Comparison of ENCODE assay signal across 8 cellular contexts in the genomic region with DNA sequence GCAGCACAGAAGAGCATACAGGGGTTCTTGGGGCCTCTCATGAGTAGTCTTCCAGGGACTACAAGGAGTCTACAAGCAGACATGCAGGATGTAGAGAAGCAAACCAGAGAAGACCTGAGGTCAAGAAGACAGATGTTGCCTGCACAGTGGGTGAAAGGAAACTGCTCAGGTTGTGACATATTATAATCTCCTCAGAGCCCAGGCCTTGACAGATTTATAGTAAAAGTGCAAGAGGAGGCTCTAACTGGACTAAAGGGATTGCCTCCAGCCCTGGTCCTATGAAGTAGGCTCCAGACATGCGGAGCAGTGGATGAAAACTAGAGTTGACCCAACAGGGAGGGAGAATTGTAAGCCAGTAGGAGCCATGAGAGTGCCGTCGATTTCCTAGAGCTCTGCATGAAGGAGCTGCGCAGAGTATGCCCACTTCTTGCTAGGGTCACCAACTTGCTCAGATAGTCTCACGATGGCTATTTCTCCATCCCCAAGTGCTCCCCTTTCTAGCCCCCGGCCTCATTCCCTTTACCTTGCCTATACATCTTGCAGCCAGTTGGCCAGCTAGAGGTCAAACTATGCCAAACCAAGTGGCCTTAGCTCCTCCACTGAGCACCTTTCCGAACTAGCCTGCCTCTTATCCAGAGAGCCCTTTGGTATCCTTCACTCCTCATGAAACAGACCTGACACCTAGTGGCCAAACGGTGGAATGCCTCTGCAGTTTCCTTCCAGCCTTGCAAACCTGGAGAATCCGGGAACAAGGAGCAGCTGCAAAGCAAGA. TPM values are rescaled to one million over a fixed set of nuclear protein-coding genes. Genes with fewer than 3 reads are reported as not detected.
A peak's percentile ranks its signal among the peaks of the same experiment; 100 is the strongest.
DNase-seq lines count a peak whose midpoint lies in the region; ATAC-seq and TF ChIP-seq lines count a peak whose summit lies in the region.

No MANE protein-coding gene starts in this region.

- H3K4me3 ChIP-seq in HEK293 (ENCODE audit: low read depth, low read length) (no peak overlapping the region), lower leg skin (ENCODE audit: low read depth, poor library complexity, severe bottlenecking) (no peak overlapping the region)

- TF ChIP-seq CTCF in C4-2B (conservative IDR thresholded peaks at IDR 0.05) = peak; percentile 98
- TF ChIP-seq CTCF in HEK293 (tag by site-specific recombination; IDR thresholded peaks at IDR 0.05) = peak; percentile 92
- TF ChIP-seq CTCF in lower leg skin (IDR thresholded peaks at IDR 0.05) = peak in 1 of 3 donors; percentile 91

- H3K27ac ChIP-seq in C4-2B (no peak overlapping the region), HEK293 (ENCODE audit: extremely low read depth, low read depth, low read length) (no peak overlapping the region)

- H3K4me3 Mint-ChIP-seq in activated CD4-positive, alpha-beta T cell treated with anti-CD3 and anti-CD28 coated beads, Interleukin-2, amount 10 ng/mL, durations not matched to agents 7 days and 5 days = no peak overlapping the region

- peaks cover 22% of the 10 kb centered on the region for H3K4me1 Mint-ChIP-seq in activated CD4-positive, alpha-beta T cell treated with anti-CD3 and anti-CD28 coated beads, Interleukin-2, amount 10 ng/mL, durations not matched to agents 7 days and 5 days

- H3K27me3 Mint-ChIP-seq in activated CD4-positive, alpha-beta T cell treated with anti-CD3 and anti-CD28 coated beads, Interleukin-2, amount 10 ng/mL, durations not matched to agents 7 days and 5 days = peaks cover 2% of the 10 kb centered on the region

- no peaks in the 10 kb centered on the region for H3K36me3 Mint-ChIP-seq in activated CD4-positive, alpha-beta T cell treated with anti-CD3 and anti-CD28 coated beads, Interleukin-2, amount 10 ng/mL, durations not matched to agents 7 days and 5 days (ENCODE audit: low read depth)

- H3K9me3 ChIP-seq in HEK293 (ENCODE audit: control insufficient read depth, insufficient read depth, low read depth, low read length) = no peaks in the 10 kb centered on the region

- ATAC-seq in GM21717 (IDR thresholded peaks at IDR 0.05; ENCODE audit: unreplicated experiment) = no peak

- CTCF ChIA-PET in HEK293 (lab: Yijun Ruan, JAX) = interaction anchor here (0.5 to 18.0 kb wide), 59 partner anchors 8 to 771 kb away, joined by 3 to 593 read pairs (median 5); no protein-coding TSS in a partner anchor
- CTCF ChIA-PET in activated CD4-positive, alpha-beta T cell treated with anti-CD3 and anti-CD28 coated beads, Interleukin-2, amount 10 ng/mL, durations not matched to agents 7 days and 5 days (lab: Charles Lee) = interaction anchor here (0.7 to 2.4 kb wide), 9 partner anchors 8 to 232 kb away, joined by 3 to 11 read pairs (median 4); no protein-coding TSS in a partner anchor

- DNase-seq in NCI-H524 treated with DMSO at 0.1 percent for 48 hours (lab: John Stamatoyannopoulos, UW) (peak; percentile 12), dermis microvascular lymphatic vessel endothelial cell (ENCODE audit: low read depth in 2 of 2) (peak; percentile 62 to 90), lower leg skin (ENCODE audit: low spot score in 2 of 2) (peak; percentile 86 to 94)
- DNase-seq in activated CD4-positive, alpha-beta T cell treated with anti-CD3 and anti-CD28 coated beads, Interleukin-2, amount 10 ng/mL, durations not matched to agents 7 days and 5 days = peak; percentile 62
- peak in 2 of 3 donors; percentile 14 to 16 for DNase-seq in stimulated activated CD4-positive, alpha-beta T cell treated with anti-CD3 and anti-CD28 coated beads, TNF-alpha, amount 100 ng/mL, for 1 hour (ENCODE audit: low read depth in 3 of 3, low spot score in 1 of 3)

- no peaks in the 10 kb centered on the region for H3K4me1 ChIP-seq in HEK293 (ENCODE audit: control insufficient read depth, insufficient read depth, low read length)

- H3K9me3 Mint-ChIP-seq in activated CD4-positive, alpha-beta T cell treated with anti-CD3 and anti-CD28 coated beads, Interleukin-2, amount 10 ng/mL, durations not matched to agents 7 days and 5 days = no peaks in the 10 kb centered on the region

- POLR2A ChIA-PET in HEK293 (lab: Yijun Ruan, JAX) = interaction anchor here (1.2 kb wide), 1 partner anchor 83 kb away, joined by 3 read pairs; no protein-coding TSS in a partner anchor
- POLR2A ChIA-PET in activated CD4-positive, alpha-beta T cell treated with anti-CD3 and anti-CD28 coated beads, Interleukin-2, amount 10 ng/mL, durations not matched to agents 7 days and 5 days (lab: Charles Lee) = no interaction called here

- H3K36me3 ChIP-seq in HEK293 (ENCODE audit: control insufficient read depth in 2 of 2, insufficient read depth in 1 of 2, low read length in 2 of 2) = peaks cover 0 to 52% of the 10 kb centered on the region in 2 experiments; a peak in 1 of 3 replicates

- WGBS in lower leg skin, 2 donors = 51 to 56% methylated on average over 9 of the region's 9 CpGs

- H3K27ac Mint-ChIP-seq in activated CD4-positive, alpha-beta T cell treated with anti-CD3 and anti-CD28 coated beads, Interleukin-2, amount 10 ng/mL, durations not matched to agents 7 days and 5 days = no peak overlapping the region

- intact Hi-C loops in lower leg skin (cut with DNase I; ENCODE audit: low total_unique reads) = loop anchor here (2.0 to 10.0 kb wide), 2 partner anchors 82 to 238 kb away; no protein-coding TSS in a partner anchor

- no peak for TF ChIP-seq POLR2A in lower leg skin (IDR thresholded peaks at IDR 0.05)

TF ChIP-seq in HEK293, 187 proteins besides CTCF, POLR2A, EP300 and RAD21 (continues in another document):
- TF ChIP-seq, protein P1, sequence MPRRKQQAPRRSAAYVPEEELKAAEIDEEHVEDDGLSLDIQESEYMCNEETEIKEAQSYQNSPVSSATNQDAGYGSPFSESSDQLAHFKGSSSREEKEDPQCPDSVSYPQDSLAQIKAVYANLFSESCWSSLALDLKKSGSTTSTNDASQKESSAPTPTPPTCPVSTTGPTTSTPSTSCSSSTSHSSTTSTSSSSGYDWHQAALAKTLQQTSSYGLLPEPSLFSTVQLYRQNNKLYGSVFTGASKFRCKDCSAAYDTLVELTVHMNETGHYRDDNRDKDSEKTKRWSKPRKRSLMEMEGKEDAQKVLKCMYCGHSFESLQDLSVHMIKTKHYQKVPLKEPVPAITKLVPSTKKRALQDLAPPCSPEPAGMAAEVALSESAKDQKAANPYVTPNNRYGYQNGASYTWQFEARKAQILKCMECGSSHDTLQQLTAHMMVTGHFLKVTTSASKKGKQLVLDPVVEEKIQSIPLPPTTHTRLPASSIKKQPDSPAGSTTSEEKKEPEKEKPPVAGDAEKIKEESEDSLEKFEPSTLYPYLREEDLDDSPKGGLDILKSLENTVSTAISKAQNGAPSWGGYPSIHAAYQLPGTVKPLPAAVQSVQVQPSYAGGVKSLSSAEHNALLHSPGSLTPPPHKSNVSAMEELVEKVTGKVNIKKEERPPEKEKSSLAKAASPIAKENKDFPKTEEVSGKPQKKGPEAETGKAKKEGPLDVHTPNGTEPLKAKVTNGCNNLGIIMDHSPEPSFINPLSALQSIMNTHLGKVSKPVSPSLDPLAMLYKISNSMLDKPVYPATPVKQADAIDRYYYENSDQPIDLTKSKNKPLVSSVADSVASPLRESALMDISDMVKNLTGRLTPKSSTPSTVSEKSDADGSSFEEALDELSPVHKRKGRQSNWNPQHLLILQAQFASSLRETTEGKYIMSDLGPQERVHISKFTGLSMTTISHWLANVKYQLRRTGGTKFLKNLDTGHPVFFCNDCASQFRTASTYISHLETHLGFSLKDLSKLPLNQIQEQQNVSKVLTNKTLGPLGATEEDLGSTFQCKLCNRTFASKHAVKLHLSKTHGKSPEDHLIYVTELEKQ (tag by site-specific recombination; IDR thresholded peaks at IDR 0.05; ENCODE audit: borderline replicate concordance) = no peak
- no peak for TF ChIP-seq ZNF146 (tag by site-specific recombination; IDR thresholded peaks at IDR 0.05)
- TF ChIP-seq ZNF660 (tag by site-specific recombination; IDR thresholded peaks at IDR 0.05) = peak; percentile 54; the same call in 1 of the 2 replicates
- no peak for TF ChIP-seq ZNF571 (tag by site-specific recombination; IDR thresholded peaks at IDR 0.05)
- 0 out of 2 replicates have a peak, but pooled peaks have one; percentile 22 for TF ChIP-seq ZNF692 (tag by site-specific recombination; IDR thresholded peaks at IDR 0.05)
- TF ChIP-seq YY2 (tag by site-specific recombination; IDR thresholded peaks at IDR 0.05) = no peak
- peak; percentile 97; the same call in 1 of the 2 replicates for TF ChIP-seq ZNF394 (tag by site-specific recombination; IDR thresholded peaks at IDR 0.05; ENCODE audit: borderline replicate concordance)
- TF ChIP-seq ZNF221 (tag by site-specific recombination; IDR thresholded peaks at IDR 0.05; ENCODE audit: borderline replicate concordance) = no peak
- no peak for TF ChIP-seq ZNF112 (tag by site-specific recombination; IDR thresholded peaks at IDR 0.05)
- TF ChIP-seq ZNF707 (tag by site-specific recombination; IDR thresholded peaks at IDR 0.05) = no peak
- TF ChIP-seq GLI2 (tag by site-specific recombination; IDR thresholded peaks at IDR 0.05; ENCODE audit: borderline replicate concordance, low read depth) = no peak
- TF ChIP-seq ZNF670 (tag by site-specific recombination; IDR thresholded peaks at IDR 0.05; ENCODE audit: low read depth) = no peak

RNA-seq across cellular contexts. Expression of gene IPO9, which starts 36.2 kb away (rescaled TPM):
- 10 to 100 TPM; 47.9 to 52.4 TPM for total RNA-seq in activated CD4-positive, alpha-beta T cell treated with anti-CD3 and anti-CD28 coated beads, Interleukin-2, amount 10 ng/mL, durations not matched to agents 7 days and 5 days
- total RNA-seq in dermis microvascular lymphatic vessel endothelial cell (19.3 and 19.6 TPM in 2 replicates), lower leg skin (10 to 100 TPM; 12.1 to 16.3 (median 15.4) TPM)

Comparison
In these comparisons a context has a peak if more than half of its experiments do, and no peak if none do; other contexts are left out.
1. DNase-seq: peak in every context shown above with its lines; median percentile 90 in lower leg skin; 76 in dermis microvascular lymphatic vessel endothelial cell; 62 in activated CD4-positive, alpha-beta T cell treated with anti-CD3 and anti-CD28 coated beads, Interleukin-2, amount 10 ng/mL, durations not matched to agents 7 days and 5 days; 15 in stimulated activated CD4-positive, alpha-beta T cell treated with anti-CD3 and anti-CD28 coated beads, TNF-alpha, amount 100 ng/mL, for 1 hour; 12 in NCI-H524 treated with DMSO at 0.1 percent for 48 hours.